ENCODE assay signal across 14 cellular contexts in the genomic region with DNA sequence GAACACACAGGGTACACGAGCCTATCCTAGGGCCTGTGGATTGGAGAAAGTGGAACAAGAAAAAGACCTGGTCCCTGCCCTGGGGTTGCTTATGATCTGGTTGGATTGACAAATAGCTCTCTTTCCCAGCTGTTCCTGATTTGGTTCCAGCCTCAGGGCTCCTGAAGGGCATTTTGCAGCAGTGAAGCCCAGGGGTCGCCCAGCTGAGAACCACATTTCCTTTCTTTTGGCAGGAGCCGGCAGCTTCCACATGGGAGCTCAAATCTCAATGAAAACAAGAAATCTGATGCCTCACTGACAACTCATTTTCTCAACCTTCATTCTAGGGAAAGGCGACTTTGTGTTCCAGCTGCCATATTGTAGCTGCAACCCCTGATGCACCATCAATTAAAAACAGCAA.
"Had no signal": no experiment of that assay in that cellular context is flagged by ENCODE, and none has a peak within 500 bp of the region (broad histone marks: within the 10 kb centered on the region; RNA-seq: fewer than 3 reads in every experiment).

No MANE protein-coding gene starts in this region.

- H3K4me3 Mint-ChIP-seq: activated naive CD8-positive, alpha-beta T cell; naive B cell; stimulated activated effector memory CD8-positive, alpha-beta T cell treated with anti-CD3 and anti-CD28 coated beads, Interleukin-12 subunit alpha, Interleukin-12 subunit beta, amount 100 ng/mL, for 72 hours had no signal

- H3K27ac ChIP-seq: epithelial cell of prostate, hepatocyte, neutrophil, parathyroid adenoma, thoracic aorta had no signal

- H3K36me3 Mint-ChIP-seq: activated naive CD8-positive, alpha-beta T cell; naive B cell; stimulated activated effector memory CD8-positive, alpha-beta T cell treated with anti-CD3 and anti-CD28 coated beads, Interleukin-12 subunit alpha, Interleukin-12 subunit beta, amount 100 ng/mL, for 72 hours had no signal

- H3K4me2 ChIP-seq: hepatocyte had no signal

- H3K36me3 ChIP-seq: neutrophil, thoracic aorta had no signal

- H2AFZ ChIP-seq: hepatocyte, parathyroid adenoma had no signal

- ATAC-seq: stimulated activated effector memory CD8-positive, alpha-beta T cell treated with anti-CD3 and anti-CD28 coated beads, Interleukin-12 subunit alpha, Interleukin-12 subunit beta, amount 100 ng/mL, for 72 hours had no signal

- H3K27ac Mint-ChIP-seq: activated naive CD8-positive, alpha-beta T cell; naive B cell; stimulated activated effector memory CD8-positive, alpha-beta T cell treated with anti-CD3 and anti-CD28 coated beads, Interleukin-12 subunit alpha, Interleukin-12 subunit beta, amount 100 ng/mL, for 72 hours had no signal

- H3K4me1 Mint-ChIP-seq: naive B cell; stimulated activated effector memory CD8-positive, alpha-beta T cell treated with anti-CD3 and anti-CD28 coated beads, Interleukin-12 subunit alpha, Interleukin-12 subunit beta, amount 100 ng/mL, for 72 hours had no signal

- H3K79me2 ChIP-seq: hepatocyte, parathyroid adenoma had no signal

- H3K9me3 Mint-ChIP-seq: stimulated activated effector memory CD8-positive, alpha-beta T cell treated with anti-CD3 and anti-CD28 coated beads, Interleukin-12 subunit alpha, Interleukin-12 subunit beta, amount 100 ng/mL, for 72 hours had no signal

- DNase-seq: activated CD4-positive, alpha-beta T cell treated with anti-CD3 and anti-CD28 coated beads, Interleukin-2, amount 50 U/mL, for 1 hour; activated CD8-positive, alpha-beta memory T cell treated with anti-CD3 and anti-CD28 coated beads for 24 hours; activated gamma-delta T cell treated with Interleukin-2 at 50 U/mL for 16 hours; naive B cell; stimulated activated CD4-positive, alpha-beta T cell treated with anti-CD3 and anti-CD28 coated beads, Interleukin-12 subunit alpha, Interleukin-12 subunit beta, amount 100 ng/mL, for 4 hours; stimulated activated CD4-positive, alpha-beta T cell treated with anti-CD3 and anti-CD28 coated beads, Interleukin-2, amount 100 ng/mL, for 24 hours; T-helper 2 cell had no signal

- H3K4me1 ChIP-seq: parathyroid adenoma had no signal

- H3K9me3 ChIP-seq: neutrophil, thoracic aorta had no signal

- H3K4me3 ChIP-seq: hepatocyte, thoracic aorta had no signal
